ENCODE assay signal across 22 cellular contexts in the genomic region with DNA sequence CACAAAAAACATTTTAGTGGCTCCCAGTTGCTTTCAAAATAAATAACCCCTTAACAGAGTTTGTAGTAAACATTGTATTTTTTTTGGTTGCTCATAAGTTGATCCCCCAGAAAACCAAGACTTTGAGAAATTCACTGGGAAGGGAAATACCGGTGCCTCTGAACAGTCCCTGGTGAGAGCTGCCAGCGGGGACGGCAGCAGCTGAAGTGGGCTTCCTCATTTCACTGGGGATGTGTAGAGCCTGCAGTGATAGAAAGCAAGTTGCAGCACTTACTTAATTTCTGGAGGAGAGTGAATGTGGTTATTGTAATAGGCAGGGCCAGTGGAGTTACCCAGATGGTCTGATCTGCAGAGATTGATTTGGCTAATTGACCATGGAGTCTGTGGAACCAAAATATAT. TPM values are rescaled to one million over a fixed set of nuclear protein-coding genes. Genes with fewer than 3 reads are reported as not detected.
"Had no signal": no experiment of that assay in that cellular context is flagged by ENCODE, and none has a peak within 500 bp of the region (broad histone marks: within the 10 kb centered on the region; RNA-seq: fewer than 3 reads in every experiment).

No MANE protein-coding gene starts in this region.

- FAIRE-seq: keratinocyte had no signal

- H3K36me3 ChIP-seq: esophagus muscularis mucosa, tibial artery, vagina had no signal

- H3K9me3 ChIP-seq: body of pancreas, esophagus muscularis mucosa, mucosa of descending colon, tibial artery, vagina had no signal

- DNase-seq: activated CD4-positive, alpha-beta T cell treated with anti-CD3 and anti-CD28 coated beads, Interleukin-2, amount 10 ng/mL, durations not matched to agents 7 days and 5 days; activated CD8-positive, alpha-beta memory T cell treated with anti-CD3 and anti-CD28 coated beads, Interleukin-2, amount 50 U/mL, for 48 hours; activated gamma-delta T cell; activated T-cell treated with anti-CD3 and anti-CD28 coated beads, Interleukin-2, amount 50 U/mL, for 72 hours; amniotic stem cell; body of pancreas; cortex of kidney; effector CD4-positive, alpha-beta T cell; mammary epithelial cell; mucosa of descending colon; naive thymus-derived CD8-positive, alpha-beta T cell; stimulated activated CD4-positive, alpha-beta T cell treated with anti-CD3 and anti-CD28 coated beads, Interleukin-15, amount 100 ng/mL, for 24 hours; stimulated activated CD4-positive, alpha-beta T cell treated with anti-CD3 and anti-CD28 coated beads, Interleukin-4, amount 100 ng/mL, for 1 hour; stimulated activated naive CD4-positive, alpha-beta T cell; tibial artery had no signal

- H3K4me1 ChIP-seq: body of pancreas had no signal

- H2AFZ ChIP-seq: hepatocyte had no signal

- H3K9me3 Mint-ChIP-seq: activated CD4-positive, alpha-beta T cell treated with anti-CD3 and anti-CD28 coated beads, Interleukin-2, amount 10 ng/mL, durations not matched to agents 7 days and 5 days; activated T-cell treated with anti-CD3 and anti-CD28 coated beads, Interleukin-2, amount 50 U/mL, for 72 hours; central memory CD8-positive, alpha-beta T cell; naive thymus-derived CD8-positive, alpha-beta T cell had no signal

- H3K27me3 Mint-ChIP-seq: activated CD4-positive, alpha-beta T cell treated with anti-CD3 and anti-CD28 coated beads, Interleukin-2, amount 10 ng/mL, durations not matched to agents 7 days and 5 days; activated naive CD8-positive, alpha-beta T cell; central memory CD8-positive, alpha-beta T cell; naive thymus-derived CD8-positive, alpha-beta T cell had no signal

- ATAC-seq: activated T-cell treated with anti-CD3 and anti-CD28 coated beads, Interleukin-2, amount 50 U/mL, for 72 hours; body of pancreas; left lobe of liver; mucosa of descending colon; naive thymus-derived CD8-positive, alpha-beta T cell had no signal

- H3K4me3 ChIP-seq: body of pancreas, esophagus muscularis mucosa, hepatocyte, mucosa of descending colon, tibial artery, vagina had no signal

- H3K79me2 ChIP-seq: hepatocyte had no signal

- H3K36me3 Mint-ChIP-seq: naive thymus-derived CD8-positive, alpha-beta T cell had no signal

- H3K4me2 ChIP-seq: hepatocyte had no signal

- H3K27me3 ChIP-seq: body of pancreas, esophagus muscularis mucosa, hepatocyte, tibial artery, vagina had no signal

- H3K27ac Mint-ChIP-seq: activated CD4-positive, alpha-beta T cell treated with anti-CD3 and anti-CD28 coated beads, Interleukin-2, amount 10 ng/mL, durations not matched to agents 7 days and 5 days; activated naive CD8-positive, alpha-beta T cell; activated T-cell treated with anti-CD3 and anti-CD28 coated beads, Interleukin-2, amount 50 U/mL, for 72 hours had no signal

- H3K4me3 Mint-ChIP-seq: activated CD4-positive, alpha-beta T cell treated with anti-CD3 and anti-CD28 coated beads, Interleukin-2, amount 10 ng/mL, durations not matched to agents 7 days and 5 days; activated naive CD8-positive, alpha-beta T cell; activated T-cell treated with anti-CD3 and anti-CD28 coated beads, Interleukin-2, amount 50 U/mL, for 72 hours; central memory CD8-positive, alpha-beta T cell; naive thymus-derived CD8-positive, alpha-beta T cell had no signal

- H3K4me1 Mint-ChIP-seq: activated CD4-positive, alpha-beta T cell treated with anti-CD3 and anti-CD28 coated beads, Interleukin-2, amount 10 ng/mL, durations not matched to agents 7 days and 5 days; central memory CD8-positive, alpha-beta T cell had no signal

- H3K27ac ChIP-seq: body of pancreas, esophagus muscularis mucosa, hepatocyte, tibial artery, vagina had no signal

RNA-seq across cellular contexts. Expression of gene MCHR1, which starts 18.6 kb away (rescaled TPM):
- total RNA-seq: activated CD4-positive, alpha-beta T cell treated with anti-CD3 and anti-CD28 coated beads, Interleukin-2, amount 10 ng/mL, durations not matched to agents 7 days and 5 days; activated T-cell treated with anti-CD3 and anti-CD28 coated beads, Interleukin-2, amount 50 U/mL, for 72 hours; body of pancreas; naive thymus-derived CD8-positive, alpha-beta T cell; vagina had no signal
